In genomic region chr10:103605359-103606156, GRCh38 we compare ENCODE assay signal across 8 cellular contexts.
DNase-seq lines count a peak whose midpoint lies in the region; ATAC-seq, FAIRE-seq and TF ChIP-seq lines count a peak whose summit lies in the region.

No MANE protein-coding gene starts in this region.

- no peaks in the 10 kb centered on the region for H3K9me3 ChIP-seq in A673 (ENCODE audit: low read depth, low read length, poor library complexity, severe bottlenecking)

- no peak for FAIRE-seq in GM18507 (lab: Jason Lieb, UNC)

- no TSS peak for BruUV-seq in A673 (replicated peaks; lab: Mats Ljungman, UMichigan)

- no peak overlapping the region for H3K27ac Mint-ChIP-seq in immature natural killer cell

- H3K4me1 Mint-ChIP-seq in immature natural killer cell = no peaks in the 10 kb centered on the region

- in situ Hi-C loops in brain microvascular endothelial cell (cut with HindIII; ENCODE audit: low pct_ligation_motif_present, low sequenced_read_pairs) = no loop called here

- peak; percentile 73 for TF ChIP-seq CTCF in A673 (conservative IDR thresholded peaks at IDR 0.05; ENCODE audit: low read depth, low read length)
- peak; percentile 89 for TF ChIP-seq CTCF in brain microvascular endothelial cell (IDR thresholded peaks at IDR 0.05; ENCODE audit: low read depth, low read length, missing control alignments)

- H3K36me3 ChIP-seq in A673 (ENCODE audit: insufficient read depth, low read length, poor library complexity, severe bottlenecking) (peaks cover 31% of the 10 kb centered on the region), brain microvascular endothelial cell (replicated peaks) (peaks cover 17% of the 10 kb centered on the region)

- no peaks in the 10 kb centered on the region for H3K4me1 ChIP-seq in A673 (ENCODE audit: insufficient read depth, low read length, poor library complexity, severe bottlenecking)

- POLR2A ChIA-PET in A673 (lab: Charles Lee; ENCODE audit: low non-redundant PET) = no interaction called here

- H3K27me3 Mint-ChIP-seq in immature natural killer cell (ENCODE audit: low read depth in 3 of 3) = no peaks in the 10 kb centered on the region

- no peak overlapping the region for H3K4me3 Mint-ChIP-seq in immature natural killer cell

- DNase-seq in A673 (ENCODE audit: low spot score) (peak; percentile 56), GM18507 (ENCODE audit: extremely low spot score, insufficient read length, low read depth) (peak; percentile 35), brain microvascular endothelial cell (peak; percentile 60), immature natural killer cell (peak; percentile 16 to 38 (median 26))
- peak; percentile 49 for DNase-seq in stimulated activated CD4-positive, alpha-beta T cell treated with anti-CD3 and anti-CD28 coated beads, Interleukin-4, amount 100 ng/mL, for 24 hours

- CTCF ChIA-PET in A673 (lab: Charles Lee) = interaction anchor here (1.1 to 1.4 kb wide), 3 partner anchors 12 to 81 kb away, joined by 3 to 6 read pairs (median 5); no protein-coding TSS in a partner anchor

- no peaks in the 10 kb centered on the region for H3K9me3 Mint-ChIP-seq in immature natural killer cell

- ATAC-seq in SK-N-SH treated with all-trans-retinoic acid at 6 μM for 48 hours = peak; percentile 56
- no peak for ATAC-seq in HG02642 (IDR thresholded peaks at IDR 0.05; ENCODE audit: poor library complexity, unreplicated experiment)
- no peak for ATAC-seq in GM18505 (IDR thresholded peaks at IDR 0.05; ENCODE audit: unreplicated experiment)

- TF ChIP-seq POLR2A in GM18505 (IDR thresholded peaks at IDR 0.05; ENCODE audit: borderline replicate concordance, extremely low read depth, insufficient read depth, insufficient read length) = no peak

- no peak overlapping the region for H3K4me3 ChIP-seq in A673 (ENCODE audit: low read depth, low read length, poor library complexity, severe bottlenecking)
- no peak overlapping the region for H3K4me3 ChIP-seq in brain microvascular endothelial cell (ENCODE audit: low read depth, low read length)

- H3K27ac ChIP-seq in A673 (ENCODE audit: low read depth, low read length, poor library complexity, severe bottlenecking) = no peak overlapping the region
- H3K27ac ChIP-seq in brain microvascular endothelial cell = no peak overlapping the region

- no peaks in the 10 kb centered on the region for H3K36me3 Mint-ChIP-seq in immature natural killer cell

- H3K27me3 ChIP-seq in A673 (replicated peaks; ENCODE audit: insufficient read depth, low read depth, low read length, poor library complexity) (no peaks in the 10 kb centered on the region), brain microvascular endothelial cell (replicated peaks) (no peaks in the 10 kb centered on the region)

- intact Hi-C loops in A673 (cut with micrococcal nuclease; ENCODE audit: unreplicated experiment) = no loop called here

TF ChIP-seq in SK-N-SH treated with all-trans-retinoic acid at 6 μM for 48 hours, 23 proteins besides CTCF, POLR2A, EP300 and RAD21:
- no peak for TF ChIP-seq GLIS3 (CRISPR knock-in tag; IDR thresholded peaks at IDR 0.05)
- TF ChIP-seq PATZ1 (CRISPR knock-in tag; IDR thresholded peaks at IDR 0.05; ENCODE audit: borderline replicate concordance) = no peak
- TF ChIP-seq TSHZ2 (CRISPR knock-in tag; IDR thresholded peaks at IDR 0.05) = no peak
- no peak for TF ChIP-seq POU6F1 (CRISPR knock-in tag; IDR thresholded peaks at IDR 0.05; ENCODE audit: borderline replicate concordance, low read depth)
- TF ChIP-seq ZNF8 (CRISPR knock-in tag; IDR thresholded peaks at IDR 0.05) = no peak
- no peak for TF ChIP-seq SNAI2 (CRISPR knock-in tag; IDR thresholded peaks at IDR 0.05)
- TF ChIP-seq CSDC2 (CRISPR knock-in tag; IDR thresholded peaks at IDR 0.05) = no peak
- no peak for TF ChIP-seq OSR1 (CRISPR knock-in tag; IDR thresholded peaks at IDR 0.05)
- no peak for TF ChIP-seq ZNF565 (CRISPR knock-in tag; conservative IDR thresholded peaks at IDR 0.05; ENCODE audit: low read depth)
